ENCODE assay signal across 24 cellular contexts in genomic region chr17:73071387-73071999, GRCh38. TPM values are rescaled to one million over a fixed set of nuclear protein-coding genes. Genes with fewer than 3 reads are reported as not detected.
DNase-seq lines count a peak whose midpoint lies in the region; ATAC-seq and TF ChIP-seq lines count a peak whose summit lies in the region.
"Had no signal": no experiment of that assay in that cellular context is flagged by ENCODE, and none has a peak within 500 bp of the region (broad histone marks: within the 10 kb centered on the region; RNA-seq: fewer than 3 reads in every experiment).

No MANE protein-coding gene starts in this region.

- H3K4me1 Mint-ChIP-seq in WTC11 (0 out of 2 replicates have a peak, but pooled peaks cover 3% of the 10 kb centered on the region), neural crest cell (peaks cover 11% of the 10 kb centered on the region)
- H3K4me1 Mint-ChIP-seq: activated CD4-positive, alpha-beta memory T cell treated with anti-CD3 and anti-CD28 coated beads, Interleukin-2, amount 10 ng/mL, durations not matched to agents 7 days and 5 days; activated naive CD8-positive, alpha-beta T cell treated with anti-CD3 and anti-CD28 coated beads, Interleukin-2, amount 50 U/mL, for 24 hours had no signal

- H3K27ac ChIP-seq in psoas muscle, result no peak overlapping the region
- H3K27ac ChIP-seq: 22Rv1, brain microvascular endothelial cell, upper lobe of left lung had no signal

- H3K27ac Mint-ChIP-seq in WTC11 (no peak overlapping the region), neural crest cell (ENCODE audit: unreplicated experiment) (peak overlapping the region; percentile 36)
- H3K27ac Mint-ChIP-seq: activated CD4-positive, alpha-beta memory T cell treated with anti-CD3 and anti-CD28 coated beads, Interleukin-2, amount 10 ng/mL, durations not matched to agents 7 days and 5 days; activated naive CD8-positive, alpha-beta T cell treated with anti-CD3 and anti-CD28 coated beads, Interleukin-2, amount 50 U/mL, for 24 hours; memory B cell had no signal

- H3K36me3 ChIP-seq in psoas muscle (ENCODE audit: insufficient read depth in 1 of 2, low read depth in 1 of 2), result no peaks in the 10 kb centered on the region
- H3K36me3 ChIP-seq: brain microvascular endothelial cell had no signal

- H3K9me3 ChIP-seq in psoas muscle, result no peaks in the 10 kb centered on the region
- H3K9me3 ChIP-seq: BE2C, upper lobe of left lung had no signal

- H3K27me3 ChIP-seq in psoas muscle (ENCODE audit: insufficient read depth in 3 of 3, low read length in 2 of 3), result no peaks in the 10 kb centered on the region
- H3K27me3 ChIP-seq: BE2C, brain microvascular endothelial cell, upper lobe of left lung had no signal

- intact Hi-C loops in psoas muscle (cut with DNase I), result no loop called here

- POLR2A ChIA-PET in WTC11 (lab: Charles Lee), result no interaction called here

- peaks cover 9% of the 10 kb centered on the region for H3K36me3 Mint-ChIP-seq in WTC11
- peaks cover 10% of the 10 kb centered on the region for H3K36me3 Mint-ChIP-seq in neural crest cell (ENCODE audit: low read depth)

- H3K4me3 ChIP-seq in fibroblast of the aortic adventitia (ENCODE audit: low read depth, low read length) (no peak overlapping the region), psoas muscle (no peak overlapping the region)
- H3K4me3 ChIP-seq: upper lobe of left lung had no signal

- 68 to 83% (median 74%) methylated on average over 7 of the region's 7 CpGs for WGBS in psoas muscle, 3 donors

- peaks cover 13% of the 10 kb centered on the region for H3K4me1 ChIP-seq in psoas muscle

- DNase-seq in DMS 273 (lab: John Stamatoyannopoulos, UW; ENCODE audit: unreplicated experiment), result peak; percentile 58
- no peak for DNase-seq in DMS 273 treated with DMSO at 0.1 percent for 48 hours (lab: John Stamatoyannopoulos, UW)
- DNase-seq in WTC11 (ENCODE audit: low spot score), result no peak
- peak; percentile 46 for DNase-seq in fibroblast of the aortic adventitia (ENCODE audit: low read depth)
- DNase-seq in neural crest cell (ENCODE audit: low read depth, low spot score), result no peak
- no peak for DNase-seq in cerebellar nuclear complex (lab: John Stamatoyannopoulos, UW)
- DNase-seq in psoas muscle, result no peak
- DNase-seq in medulla oblongata (ENCODE audit: extremely low spot score), result no peak
- DNase-seq: activated CD4-positive, alpha-beta memory T cell treated with anti-CD3 and anti-CD28 coated beads, Interleukin-2, amount 10 ng/mL, durations not matched to agents 7 days and 5 days; activated effector memory CD4-positive, alpha-beta T cell treated with anti-CD3 and anti-CD28 coated beads, Interleukin-2, amount 50 U/mL, for 16 hours; activated naive CD8-positive, alpha-beta T cell treated with anti-CD3 and anti-CD28 coated beads, Interleukin-2, amount 50 U/mL, for 24 hours; activated T-cell treated with anti-CD3 and anti-CD28 coated beads for 4 hours; BE2C; brain microvascular endothelial cell; Karpas-422; naive B cell; NCI-H1930; NCI-H345; NCI-H82; stimulated activated CD4-positive, alpha-beta T cell treated with anti-CD3 and anti-CD28 coated beads, Interleukin-15, amount 100 ng/mL, for 24 hours; T1000; upper lobe of left lung had no signal

- H3K9me3 Mint-ChIP-seq in WTC11 (peaks cover 18% of the 10 kb centered on the region), neural crest cell (peaks cover 6% of the 10 kb centered on the region)
- H3K9me3 Mint-ChIP-seq: activated CD4-positive, alpha-beta memory T cell treated with anti-CD3 and anti-CD28 coated beads, Interleukin-2, amount 10 ng/mL, durations not matched to agents 7 days and 5 days; memory B cell; naive B cell had no signal

- ATAC-seq in WTC11 (no peak), psoas muscle (no peak)
- ATAC-seq: activated naive CD8-positive, alpha-beta T cell treated with anti-CD3 and anti-CD28 coated beads, Interleukin-2, amount 50 U/mL, for 24 hours had no signal

- H3K4me3 Mint-ChIP-seq in WTC11, result no peak overlapping the region
- H3K4me3 Mint-ChIP-seq in neural crest cell, result no peak overlapping the region
- H3K4me3 Mint-ChIP-seq: activated CD4-positive, alpha-beta memory T cell treated with anti-CD3 and anti-CD28 coated beads, Interleukin-2, amount 10 ng/mL, durations not matched to agents 7 days and 5 days; activated naive CD8-positive, alpha-beta T cell treated with anti-CD3 and anti-CD28 coated beads, Interleukin-2, amount 50 U/mL, for 24 hours; memory B cell; naive B cell had no signal

- CTCF ChIA-PET in WTC11 (lab: Charles Lee), result interaction anchor here (1.4 kb wide), 1 partner anchor 85 kb away, joined by 6 read pairs; no protein-coding TSS in a partner anchor

- no peaks in the 10 kb centered on the region for H3K27me3 Mint-ChIP-seq in WTC11 (ENCODE audit: low read depth)
- no peaks in the 10 kb centered on the region for H3K27me3 Mint-ChIP-seq in neural crest cell (ENCODE audit: low read depth)
- H3K27me3 Mint-ChIP-seq: activated CD4-positive, alpha-beta memory T cell treated with anti-CD3 and anti-CD28 coated beads, Interleukin-2, amount 10 ng/mL, durations not matched to agents 7 days and 5 days; activated naive CD8-positive, alpha-beta T cell treated with anti-CD3 and anti-CD28 coated beads, Interleukin-2, amount 50 U/mL, for 24 hours; memory B cell; naive B cell had no signal

- TF ChIP-seq CTCF in WTC11 (IDR thresholded peaks at IDR 0.05), result no peak
- TF ChIP-seq CTCF in fibroblast of the aortic adventitia (IDR thresholded peaks at IDR 0.05; ENCODE audit: insufficient read depth, low read length), result no peak
- TF ChIP-seq CTCF in neural crest cell (conservative IDR thresholded peaks at IDR 0.05), result no peak
- no peak for TF ChIP-seq CTCF in psoas muscle (IDR thresholded peaks at IDR 0.05)

TF ChIP-seq in WTC11, 78 proteins besides CTCF, POLR2A, EP300 and RAD21 (continues in another document):
- TF ChIP-seq AR (CRISPR knock-in tag; IDR thresholded peaks at IDR 0.05) (no peak), TP53 (CRISPR knock-in tag; IDR thresholded peaks at IDR 0.05) (no peak), GABPB1 (CRISPR knock-in tag; IDR thresholded peaks at IDR 0.05) (peak; percentile 89), ZNF532 (CRISPR knock-in tag; IDR thresholded peaks at IDR 0.05; ENCODE audit: borderline replicate concordance) (no peak)

RNA-seq across cellular contexts. Expression of gene SLC39A11, which starts 21.0 kb away (rescaled TPM):
- total RNA-seq in WTC11 (2021) (18.9 to 25.5 TPM (median 22.3 TPM) in 3 replicates), fibroblast of the aortic adventitia (ENCODE audit: low replicate concordance) (15.8 and 30.5 TPM in 2 replicates), neural crest cell (11.3 and 11.5 TPM in 2 replicates), psoas muscle (1 to 10 TPM; 7.3 to 9.7 (median 8.6) TPM)
- polyA plus RNA-seq in psoas muscle, result 1 to 10 TPM; 1.6 to 8.3 (median 2.6) TPM

Comparison
In these comparisons a context has a peak if more than half of its experiments do, and no peak if none do; other contexts are left out.
1. DNase-seq: peak in DMS 273 (single experiment) and fibroblast of the aortic adventitia (single experiment); none in DMS 273 treated with DMSO at 0.1 percent for 48 hours (single experiment), WTC11 (single experiment), neural crest cell (single experiment), cerebellar nuclear complex (0 of 2), psoas muscle (0 of 2) and medulla oblongata (single experiment).